ENCODE assay signal across 8 cellular contexts in genomic region chr1:112714313-112715263, GRCh38. TPM values are rescaled to one million over a fixed set of nuclear protein-coding genes. Genes with fewer than 3 reads are reported as not detected.
DNase-seq lines count a peak whose midpoint lies in the region; ATAC-seq, FAIRE-seq and TF ChIP-seq lines count a peak whose summit lies in the region.

No MANE protein-coding gene starts in this region.

- peaks cover 3% of the 10 kb centered on the region for H3K27me3 ChIP-seq in KMS-11 (ENCODE audit: insufficient read depth, low read depth)

- intact Hi-C loops in kidney (cut with DNase I): loop anchor here (5.0 kb wide), 1 partner anchor 93 kb away; no protein-coding TSS in a partner anchor

- peaks cover 64% of the 10 kb centered on the region for H3K4me1 Mint-ChIP-seq in stimulated activated naive CD8-positive, alpha-beta T cell treated with anti-CD3 and anti-CD28 coated beads, Interleukin-15, amount 100 ng/mL, for 72 hours

- H3K27ac ChIP-seq in KMS-11 (no peak overlapping the region), kidney (ENCODE audit: low read depth in 2 of 2, low read length in 2 of 2) (no peak overlapping the region)

- H3K4me1 ChIP-seq in KMS-11 (ENCODE audit: low read depth, poor library complexity, severe bottlenecking) (no peaks in the 10 kb centered on the region), kidney (ENCODE audit: control insufficient read depth in 1 of 2, insufficient read depth in 1 of 2, low read depth in 1 of 2, low read length in 2 of 2) (peaks cover 12 to 22% of the 10 kb centered on the region in 2 donors)

- H3K9ac ChIP-seq in KMS-11 (no peak overlapping the region), kidney (ENCODE audit: low read length in 2 of 2) (peak overlapping the region; percentile 18 to 51)

- FAIRE-seq in kidney (lab: Jason Lieb, UNC): no peak

- no peak overlapping the region for H3K27ac Mint-ChIP-seq in stimulated activated naive CD8-positive, alpha-beta T cell treated with anti-CD3 and anti-CD28 coated beads, Interleukin-15, amount 100 ng/mL, for 72 hours

- peak; percentile 35 for DNase-seq in stimulated activated CD4-positive, alpha-beta T cell treated with anti-CD3 and anti-CD28 coated beads, Interleukin-15, amount 100 ng/mL, for 24 hours
- no peak for DNase-seq in stimulated activated CD4-positive, alpha-beta T cell treated with anti-CD3 and anti-CD28 coated beads, Interleukin-1b, Interleukin-23, amount 100 ng/mL, for 48 hours
- no peak for DNase-seq in astrocyte of the spinal cord (ENCODE audit: low read depth, low spot score)
- peak; percentile 87 for DNase-seq in kidney
- peak in 1 of 2 donors; percentile 42 for DNase-seq in stimulated activated naive CD8-positive, alpha-beta T cell treated with anti-CD3 and anti-CD28 coated beads, Interleukin-15, amount 100 ng/mL, for 72 hours
- no peak for DNase-seq in NCI-H1048 (lab: John Stamatoyannopoulos, UW)
- DNase-seq in activated CD4-positive, alpha-beta T cell treated with anti-CD3 and anti-CD28 coated beads for 4 hours: no peak

- no peaks in the 10 kb centered on the region for H3K9me3 ChIP-seq in kidney (ENCODE audit: control insufficient read depth in 1 of 2, low read length in 2 of 2)

- no peaks in the 10 kb centered on the region for H4K20me1 ChIP-seq in KMS-11 (ENCODE audit: insufficient read depth)

- peak; percentile 25 for ATAC-seq in stimulated activated naive CD8-positive, alpha-beta T cell treated with anti-CD3 and anti-CD28 coated beads, Interleukin-15, amount 100 ng/mL, for 72 hours

- peaks cover 51% of the 10 kb centered on the region for H3K27me3 Mint-ChIP-seq in stimulated activated naive CD8-positive, alpha-beta T cell treated with anti-CD3 and anti-CD28 coated beads, Interleukin-15, amount 100 ng/mL, for 72 hours

- peak overlapping the region; percentile 36 for H3K4me2 ChIP-seq in KMS-11

- H3K36me3 ChIP-seq in KMS-11 (ENCODE audit: insufficient read depth): no peaks in the 10 kb centered on the region
- H3K36me3 ChIP-seq in kidney (ENCODE audit: control insufficient read depth in 1 of 2, insufficient read depth in 2 of 2, low read length in 2 of 2): no peaks in the 10 kb centered on the region

- peak overlapping the region; percentile 38 for H2AFZ ChIP-seq in KMS-11 (ENCODE audit: low read depth)

- H3K4me3 ChIP-seq in KMS-11 (IDR thresholded peaks at IDR 0.05; ENCODE audit: insufficient read depth, low read depth, low read length) (no peak overlapping the region), astrocyte of the spinal cord (ENCODE audit: low read depth, low read length) (peak overlapping the region; percentile 63), kidney (ENCODE audit: low read length in 2 of 2) (peak overlapping the region; percentile 51 to 64)

- H3K79me2 ChIP-seq in KMS-11 (ENCODE audit: insufficient read depth, low read depth): no peaks in the 10 kb centered on the region

- peak overlapping the region; percentile 84 to 90 for H3K4me3 Mint-ChIP-seq in stimulated activated naive CD8-positive, alpha-beta T cell treated with anti-CD3 and anti-CD28 coated beads, Interleukin-15, amount 100 ng/mL, for 72 hours

- TF ChIP-seq CTCF in KMS-11 (conservative IDR thresholded peaks at IDR 0.05; ENCODE audit: low read depth, low read length) (no peak), astrocyte of the spinal cord (IDR thresholded peaks at IDR 0.05; ENCODE audit: low read depth, low read length) (no peak), kidney (IDR thresholded peaks at IDR 0.05; ENCODE audit: borderline replicate concordance, extremely low read depth, insufficient read depth) (no peak)

- in situ Hi-C loops in astrocyte of the spinal cord (cut with HindIII; ENCODE audit: low sequenced_read_pairs): loop anchor here (5.0 kb wide), 1 partner anchor 83 kb away; no protein-coding TSS in a partner anchor

- H3K9me3 Mint-ChIP-seq in stimulated activated naive CD8-positive, alpha-beta T cell treated with anti-CD3 and anti-CD28 coated beads, Interleukin-15, amount 100 ng/mL, for 72 hours: no peaks in the 10 kb centered on the region

RNA-seq across cellular contexts. Expression of gene PPM1J, which starts 0.5 kb away (rescaled TPM):
- 2.0 TPM for total RNA-seq in kidney
- polyA plus RNA-seq in kidney (ENCODE audit: insufficient read depth, low read depth, low replicate concordance): 3.4 TPM

RNA-seq across cellular contexts. Expression of gene RHOC, which starts 7.7 kb away (rescaled TPM):
- total RNA-seq in kidney: 270 TPM
- 501 TPM for polyA plus RNA-seq in kidney (ENCODE audit: insufficient read depth, low read depth, low replicate concordance)

RNA-seq across cellular contexts. Expression of gene MOV10, which starts 40.1 kb away (rescaled TPM):
- 62.5 TPM for total RNA-seq in kidney
- 60.6 TPM for polyA plus RNA-seq in kidney (ENCODE audit: insufficient read depth, low read depth, low replicate concordance)

Comparison
In these comparisons a context has a peak if more than half of its experiments do, and no peak if none do; other contexts are left out.
1. DNase-seq: peak in stimulated activated CD4-positive, alpha-beta T cell treated with anti-CD3 and anti-CD28 coated beads, Interleukin-15, amount 100 ng/mL, for 24 hours (single experiment) and kidney (single experiment); none in stimulated activated CD4-positive, alpha-beta T cell treated with anti-CD3 and anti-CD28 coated beads, Interleukin-1b, Interleukin-23, amount 100 ng/mL, for 48 hours (single experiment), astrocyte of the spinal cord (single experiment), NCI-H1048 (single experiment) and activated CD4-positive, alpha-beta T cell treated with anti-CD3 and anti-CD28 coated beads for 4 hours (0 of 2).